Comparison of ENCODE assay signal across 10 cellular contexts in the genomic region with DNA sequence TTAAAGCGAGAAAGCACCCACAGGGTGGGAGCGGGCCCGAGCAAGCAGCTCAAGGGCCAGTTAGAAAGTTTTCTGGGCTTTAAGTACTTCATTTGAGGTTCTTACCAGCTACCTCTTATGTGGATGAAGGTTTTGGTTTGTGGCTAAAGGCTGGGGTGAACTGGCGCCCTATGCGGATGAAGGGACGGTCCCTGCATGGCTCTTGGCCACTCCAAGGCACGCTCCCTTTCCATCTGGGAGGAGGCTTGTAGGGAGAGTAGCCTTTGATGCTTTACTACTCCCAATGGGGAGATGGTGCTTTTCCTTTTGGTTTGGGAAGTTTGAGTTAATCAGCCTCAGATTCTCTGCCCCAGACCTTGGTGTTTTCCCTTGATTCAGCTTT. TPM values are rescaled to one million over a fixed set of nuclear protein-coding genes. Genes with fewer than 3 reads are reported as not detected.
A peak's percentile ranks its signal among the peaks of the same experiment; 100 is the strongest.
DNase-seq lines count a peak whose midpoint lies in the region; ATAC-seq and TF ChIP-seq lines count a peak whose summit lies in the region.
"Had no signal": no experiment of that assay in that cellular context is flagged by ENCODE, and none has a peak within 500 bp of the region (broad histone marks: within the 10 kb centered on the region; RNA-seq: fewer than 3 reads in every experiment).

No MANE protein-coding gene starts in this region.

- H2BK5ac ChIP-seq in neuronal stem cell (ENCODE audit: low read length): peak overlapping the region; percentile 71

- no peak overlapping the region for H4K8ac ChIP-seq in neuronal stem cell (ENCODE audit: low read depth, low read length)

- CTCF ChIA-PET in MCF 10A (lab: Yijun Ruan, JAX): interaction anchor here (0.6 to 1.0 kb wide), 3 partner anchors 24 to 408 kb away, joined by 3 to 5 read pairs (median 3); no protein-coding TSS in a partner anchor

- in situ Hi-C loops in ACHN (cut with HindIII; ENCODE audit: low pct_ligation_motif_present, low pct_unique_long_range_greater_than_20kb, low sequenced_read_pairs): no loop called here

- no peaks in the 10 kb centered on the region for H3K9me3 Mint-ChIP-seq in MCF 10A (ENCODE audit: unreplicated experiment)

- H2BK12ac ChIP-seq in neuronal stem cell (ENCODE audit: low read length): no peak overlapping the region

- no peak overlapping the region for H3K9ac ChIP-seq in neuronal stem cell (ENCODE audit: low read depth, low read length, poor library complexity)

- whole genome bisulfite sequencing in esophagus, 2 donors: 87 to 91% methylated on average over 7 of the region's 7 CpGs
- no CpG with 5 or more reads among the region's 7 CpGs for WGBS in neuronal stem cell (ENCODE audit: extremely low coverage in 2 of 2, insufficient read length in 2 of 2, insufficient replicate concordance in 1 of 2), 2 donors

- H3K4ac ChIP-seq in neuronal stem cell (ENCODE audit: low read length): no peak overlapping the region

- H3K14ac ChIP-seq in neuronal stem cell (ENCODE audit: low read length): no peak overlapping the region

- TF ChIP-seq POLR2A in breast epithelium (IDR thresholded peaks at IDR 0.05): no peak

- H3K4me3 Mint-ChIP-seq in MCF 10A (ENCODE audit: unreplicated experiment): no peak overlapping the region

- H3K18ac ChIP-seq in neuronal stem cell (ENCODE audit: low read length): no peak overlapping the region

- no peak overlapping the region for H2BK15ac ChIP-seq in neuronal stem cell (ENCODE audit: low read length)

- TF ChIP-seq CTCF in breast epithelium (IDR thresholded peaks at IDR 0.05): no peak
- no peak for TF ChIP-seq CTCF in MCF 10A (IDR thresholded peaks at IDR 0.05; ENCODE audit: unreplicated experiment)

- DNase-seq in breast epithelium (ENCODE audit: low spot score in 2 of 2) (no peak), MCF 10A (ENCODE audit: unreplicated experiment) (no peak), neuronal stem cell (ENCODE audit: low spot score) (no peak), SK-N-DZ (ENCODE audit: low spot score) (no peak), cortex of kidney (lab: John Stamatoyannopoulos, UW) (no peak), ACHN (no peak)
- DNase-seq: OCI-M1 had no signal

- intact Hi-C loops in breast epithelium (cut with DNase I; ENCODE audit: low total_unique reads) (no loop called here), MCF 10A (cut with micrococcal nuclease) (no loop called here)

- peak overlapping the region; percentile 64 to 84 for H3K27ac ChIP-seq in breast epithelium
- H3K27ac ChIP-seq in esophagus (ENCODE audit: low read depth in 2 of 2, low read length in 1 of 2): peak overlapping the region; percentile 42 to 55
- H3K27ac ChIP-seq in neuronal stem cell (replicated peaks; ENCODE audit: low read length): no peak overlapping the region
- H3K27ac ChIP-seq: pancreas had no signal

- H4K91ac ChIP-seq in neuronal stem cell (ENCODE audit: low read depth, low read length, poor library complexity): no peak overlapping the region

- no peak overlapping the region for H3K23ac ChIP-seq in neuronal stem cell (ENCODE audit: low read depth, low read length, poor library complexity)

- POLR2A ChIA-PET in MCF 10A (lab: Yijun Ruan, JAX): interaction anchor here (0.6 to 4.4 kb wide), 5 partner anchors 12 to 17 kb away, joined by 4 to 27 read pairs (median 7); a partner anchor contains a TSS

- H3K27ac Mint-ChIP-seq in MCF 10A (ENCODE audit: low read depth, unreplicated experiment): no peak overlapping the region

- H3K27me3 Mint-ChIP-seq in MCF 10A (ENCODE audit: insufficient read depth, unreplicated experiment): no peaks in the 10 kb centered on the region

- no peaks in the 10 kb centered on the region for H3K36me3 Mint-ChIP-seq in MCF 10A (ENCODE audit: insufficient read depth, unreplicated experiment)

- H2AFZ ChIP-seq in neuronal stem cell (ENCODE audit: low read length): peak overlapping the region; percentile 49

- H3K36me3 ChIP-seq in breast epithelium (no peaks in the 10 kb centered on the region), esophagus (ENCODE audit: control insufficient read depth in 2 of 2, insufficient read depth in 2 of 2, low read length in 1 of 2) (no peaks in the 10 kb centered on the region), neuronal stem cell (replicated peaks in 1 of 2; ENCODE audit: control insufficient read depth in 2 of 2, insufficient read depth in 2 of 2, low read length in 2 of 2) (no peaks in the 10 kb centered on the region)
- H3K36me3 ChIP-seq: pancreas had no signal

- no peak for ATAC-seq in GM21717 (IDR thresholded peaks at IDR 0.05; ENCODE audit: unreplicated experiment)

- no peaks in the 10 kb centered on the region for H3K79me1 ChIP-seq in neuronal stem cell (ENCODE audit: low read depth, low read length)

- H3K27me3 ChIP-seq in breast epithelium (no peaks in the 10 kb centered on the region), esophagus (ENCODE audit: control insufficient read depth in 1 of 2, insufficient read depth in 2 of 2, low read length in 2 of 2) (no peaks in the 10 kb centered on the region), neuronal stem cell (ENCODE audit: control insufficient read depth in 3 of 3, insufficient read depth in 3 of 3, low read depth in 1 of 3, low read length in 3 of 3) (peaks cover 0 to 11% (median 2%) of the 10 kb centered on the region in 3 experiments)
- H3K27me3 ChIP-seq: pancreas had no signal

- H3K4me2 ChIP-seq in neuronal stem cell (ENCODE audit: insufficient read depth, low read length, poor library complexity, severe bottlenecking): no peak overlapping the region

- H3K4me1 ChIP-seq in breast epithelium: no peaks in the 10 kb centered on the region
- H3K4me1 ChIP-seq in esophagus (ENCODE audit: control insufficient read depth in 2 of 2, insufficient read depth in 2 of 2, low read length in 1 of 2): no peaks in the 10 kb centered on the region
- H3K4me1 ChIP-seq in neuronal stem cell (ENCODE audit: control insufficient read depth in 2 of 2, insufficient read depth in 1 of 2, low read depth in 1 of 2, low read length in 2 of 2): peaks cover 0 to 1% of the 10 kb centered on the region in 2 donors
- H3K4me1 ChIP-seq: pancreas had no signal

- BruUV-seq in MCF 10A (replicated peaks; lab: Mats Ljungman, UMichigan): no TSS peak

- H3K4me1 Mint-ChIP-seq in MCF 10A (ENCODE audit: insufficient read depth, unreplicated experiment): no peaks in the 10 kb centered on the region

- peak overlapping the region; percentile 43 to 75 (median 57) for H3K4me3 ChIP-seq in breast epithelium
- H3K4me3 ChIP-seq in esophagus (ENCODE audit: low read depth in 1 of 2, low read length in 2 of 2): no peak overlapping the region
- no peak overlapping the region for H3K4me3 ChIP-seq in neuronal stem cell (ENCODE audit: low read length in 2 of 2)

- H2AK5ac ChIP-seq in neuronal stem cell (ENCODE audit: low read depth, low read length): no peak overlapping the region

- H2BK120ac ChIP-seq in neuronal stem cell (ENCODE audit: low read depth, low read length): no peak overlapping the region

- H3K9me3 ChIP-seq in breast epithelium: no peaks in the 10 kb centered on the region
- no peaks in the 10 kb centered on the region for H3K9me3 ChIP-seq in esophagus (ENCODE audit: control insufficient read depth in 2 of 2, insufficient read depth in 1 of 2, low read depth in 1 of 2, low read length in 1 of 2)
- H3K9me3 ChIP-seq in neuronal stem cell (replicated peaks in 1 of 2; ENCODE audit: control insufficient read depth in 2 of 2, insufficient read depth in 1 of 2, low read depth in 1 of 2, low read length in 2 of 2): peaks cover 0 to 4% of the 10 kb centered on the region in 2 donors
- H3K9me3 ChIP-seq: pancreas had no signal

RNA-seq across cellular contexts. Expression of a gene that starts 17.7 kb away (rescaled TPM):
- total RNA-seq in breast epithelium (100 to 1,000 TPM; 119 to 172 (median 142) TPM), MCF 10A (2022) (387 and 481 TPM in 2 replicates)
- 100 to 1,000 TPM; 138 to 236 TPM for polyA plus RNA-seq in esophagus
- polyA plus RNA-seq in neuronal stem cell (2013, experiment 1 of 2): 198 TPM
- 203 TPM for polyA plus RNA-seq in neuronal stem cell (2013, experiment 2 of 2)
- 96.6 and 102 TPM in 2 replicates for polyA plus RNA-seq in SK-N-DZ (2014; cell fraction: cytosol; rRNA removed)
- 37.6 and 55.0 TPM in 2 replicates for polyA plus RNA-seq in SK-N-DZ (2014; cell fraction: nucleus; rRNA removed)

RNA-seq across cellular contexts. Expression of a gene that starts 35.5 kb away (rescaled TPM):
- total RNA-seq in breast epithelium (under 1 TPM in 2 of 3 donors, not detected in 1; 0.29 to 0.98 TPM), MCF 10A (2022) (55.6 and 97.6 TPM in 2 replicates)
- polyA plus RNA-seq in esophagus: 100 to 1,000 TPM in 1 of 2 donors, 10 to 100 TPM in 1; 60.0 to 290 TPM
- 0.32 TPM for polyA plus RNA-seq in neuronal stem cell (2013, experiment 1 of 2)
- polyA plus RNA-seq in neuronal stem cell (2013, experiment 2 of 2): not detected
- not detected in 2 replicates for polyA plus RNA-seq in SK-N-DZ (2014; cell fraction: cytosol; rRNA removed)
- not detected in 2 replicates for polyA plus RNA-seq in SK-N-DZ (2014; cell fraction: nucleus; rRNA removed)

RNA-seq across cellular contexts. Expression of a gene that starts 51.5 kb away (rescaled TPM):
- total RNA-seq in breast epithelium (10 to 100 TPM; 48.0 to 78.0 (median 70.1) TPM), MCF 10A (2022) (42.5 and 63.2 TPM in 2 replicates)
- 10 to 100 TPM; 47.1 to 54.9 TPM for polyA plus RNA-seq in esophagus
- polyA plus RNA-seq in neuronal stem cell (2013, experiment 1 of 2): 58.3 TPM
- 58.9 TPM for polyA plus RNA-seq in neuronal stem cell (2013, experiment 2 of 2)
- 95.9 and 120 TPM in 2 replicates for polyA plus RNA-seq in SK-N-DZ (2014; cell fraction: cytosol; rRNA removed)
- 59.3 and 63.9 TPM in 2 replicates for polyA plus RNA-seq in SK-N-DZ (2014; cell fraction: nucleus; rRNA removed)

RNA-seq across cellular contexts. Expression of a gene that starts 57.8 kb away (rescaled TPM):
- 10 to 100 TPM; 18.9 to 23.6 (median 19.8) TPM for total RNA-seq in breast epithelium
- total RNA-seq in MCF 10A (2022): 10.6 and 13.0 TPM in 2 replicates
- 1 to 10 TPM; 5.4 to 9.9 TPM for polyA plus RNA-seq in esophagus
- polyA plus RNA-seq in neuronal stem cell (2013, experiment 1 of 2): 13.1 TPM
- 12.4 TPM for polyA plus RNA-seq in neuronal stem cell (2013, experiment 2 of 2)
- 24.4 and 31.8 TPM in 2 replicates for polyA plus RNA-seq in SK-N-DZ (2014; cell fraction: cytosol; rRNA removed)
- polyA plus RNA-seq in SK-N-DZ (2014; cell fraction: nucleus; rRNA removed): 17.5 and 21.1 TPM in 2 replicates

Comparison
In these comparisons a context has a peak if more than half of its experiments do, and no peak if none do; other contexts are left out.
1. RNA of a gene that starts 35.5 kb away (total RNA-seq): 55.6 to 97.6 TPM in MCF 10A; 0.29 to 0.98 TPM in breast epithelium; every median in the first group is over 10 times any median in the second.
2. H3K4me3 ChIP-seq: peak in breast epithelium (3 of 3); none in esophagus (0 of 2) and neuronal stem cell (0 of 2).